12 cellular contexts compared by ENCODE assay signal in genomic region chr15:81865850-81866537, GRCh38.
DNase-seq lines count a peak whose midpoint lies in the region; ATAC-seq and TF ChIP-seq lines count a peak whose summit lies in the region.
"Had no signal": no experiment of that assay in that cellular context is flagged by ENCODE, and none has a peak within 500 bp of the region (broad histone marks: within the 10 kb centered on the region; RNA-seq: fewer than 3 reads in every experiment).

No MANE protein-coding gene starts in this region.

- intact Hi-C loops in tibial artery (cut with DNase I; ENCODE audit: low total_unique reads) = no loop called here

- H3K4me3 Mint-ChIP-seq in chondrocyte (ENCODE audit: unreplicated experiment) = no peak overlapping the region

- H3K4me1 ChIP-seq in tibial artery = no peaks in the 10 kb centered on the region

- H3K27ac ChIP-seq in tibial artery = no peak overlapping the region
- H3K27ac ChIP-seq: KMS-11, neutrophil had no signal

- no peaks in the 10 kb centered on the region for H3K9me3 ChIP-seq in tibial artery
- H3K9me3 ChIP-seq: neutrophil had no signal

- DNase-seq in RPMI8226 (peak; percentile 49), activated gamma-delta T cell treated with Interleukin-2 at 50 U/mL for 16 hours (no peak), NCI-H748 treated with DMSO at 0.1 percent for 48 hours (lab: John Stamatoyannopoulos, UW) (no peak), chondrocyte (ENCODE audit: low spot score) (no peak), tibial artery (no peak)
- DNase-seq: NCI-H526; stimulated activated CD4-positive, alpha-beta T cell treated with anti-CD3 and anti-CD28 coated beads, Interleukin-2, amount 100 ng/mL, for 48 hours had no signal

- H3K9me3 Mint-ChIP-seq in chondrocyte (ENCODE audit: low read depth) = no peaks in the 10 kb centered on the region

- H3K27ac Mint-ChIP-seq in chondrocyte (ENCODE audit: unreplicated experiment) = no peak overlapping the region

- TF ChIP-seq CTCF in chondrocyte (IDR thresholded peaks at IDR 0.05) (no peak), tibial artery (IDR thresholded peaks at IDR 0.05) (no peak)

- no peaks in the 10 kb centered on the region for H3K36me3 ChIP-seq in tibial artery
- H3K36me3 ChIP-seq: neutrophil had no signal

- peaks cover 3% of the 10 kb centered on the region for H3K36me3 Mint-ChIP-seq in chondrocyte (ENCODE audit: low read depth)

- no peaks in the 10 kb centered on the region for H3K27me3 Mint-ChIP-seq in chondrocyte (ENCODE audit: low read depth)

- H3K4me3 ChIP-seq in tibial artery = no peak overlapping the region

- ATAC-seq in GM18517 (IDR thresholded peaks at IDR 0.05; ENCODE audit: unreplicated experiment) = peak; percentile 96
- peak; percentile 99 for ATAC-seq in GM21423 (IDR thresholded peaks at IDR 0.05; ENCODE audit: unreplicated experiment)
- ATAC-seq in HG03064 (IDR thresholded peaks at IDR 0.05; ENCODE audit: low read depth, unreplicated experiment) = peak; percentile 92

- H3K27me3 ChIP-seq in tibial artery = no peaks in the 10 kb centered on the region
- H3K27me3 ChIP-seq: neutrophil had no signal

- H3K4me1 Mint-ChIP-seq in chondrocyte (ENCODE audit: low read depth) = peaks cover 3% of the 10 kb centered on the region
